Comparison of ENCODE assay signal across 1 cellular context in genomic region chr5:90741022-90741564, GRCh38.
TF ChIP-seq lines count a peak whose summit lies in the region.

No MANE protein-coding gene starts in this region.

TF ChIP-seq in K562, 482 proteins besides CTCF, POLR2A, EP300 and RAD21:
- TF ChIP-seq, protein P1, sequence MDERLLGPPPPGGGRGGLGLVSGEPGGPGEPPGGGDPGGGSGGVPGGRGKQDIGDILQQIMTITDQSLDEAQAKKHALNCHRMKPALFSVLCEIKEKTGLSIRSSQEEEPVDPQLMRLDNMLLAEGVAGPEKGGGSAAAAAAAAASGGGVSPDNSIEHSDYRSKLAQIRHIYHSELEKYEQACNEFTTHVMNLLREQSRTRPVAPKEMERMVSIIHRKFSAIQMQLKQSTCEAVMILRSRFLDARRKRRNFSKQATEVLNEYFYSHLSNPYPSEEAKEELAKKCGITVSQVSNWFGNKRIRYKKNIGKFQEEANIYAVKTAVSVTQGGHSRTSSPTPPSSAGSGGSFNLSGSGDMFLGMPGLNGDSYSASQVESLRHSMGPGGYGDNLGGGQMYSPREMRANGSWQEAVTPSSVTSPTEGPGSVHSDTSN (CRISPR knock-in tag; IDR thresholded peaks at IDR 0.05; ENCODE audit: low read depth): no peak
- TF ChIP-seq, protein P1 (tag; conservative IDR thresholded peaks at IDR 0.05; ENCODE audit: low read depth): peak; percentile 79
- TF ChIP-seq ADNP (tag; IDR thresholded peaks at IDR 0.05) (no peak), ATF3 (IDR thresholded peaks at IDR 0.05) (peak; percentile 55), ATF3 (CRISPR knock-in tag; conservative IDR thresholded peaks at IDR 0.05) (no peak), OTX1 (CRISPR knock-in tag; IDR thresholded peaks at IDR 0.05) (no peak), MEIS2 (IDR thresholded peaks at IDR 0.05; ENCODE audit: partially characterized antibody) (peak; percentile 86), ZEB2 (IDR thresholded peaks at IDR 0.05) (0 out of 2 replicates have a peak, but pooled peaks have one; percentile 10), CEBPG (CRISPR knock-in tag; IDR thresholded peaks at IDR 0.05) (no peak), CEBPG (tag; conservative IDR thresholded peaks at IDR 0.05 in 1 of 2, IDR thresholded peaks at IDR 0.05 in 1 of 2) (peak in 1 of 2 experiments; percentile 42; a peak in 1 of 4 replicates)
- TF ChIP-seq, protein P2, sequence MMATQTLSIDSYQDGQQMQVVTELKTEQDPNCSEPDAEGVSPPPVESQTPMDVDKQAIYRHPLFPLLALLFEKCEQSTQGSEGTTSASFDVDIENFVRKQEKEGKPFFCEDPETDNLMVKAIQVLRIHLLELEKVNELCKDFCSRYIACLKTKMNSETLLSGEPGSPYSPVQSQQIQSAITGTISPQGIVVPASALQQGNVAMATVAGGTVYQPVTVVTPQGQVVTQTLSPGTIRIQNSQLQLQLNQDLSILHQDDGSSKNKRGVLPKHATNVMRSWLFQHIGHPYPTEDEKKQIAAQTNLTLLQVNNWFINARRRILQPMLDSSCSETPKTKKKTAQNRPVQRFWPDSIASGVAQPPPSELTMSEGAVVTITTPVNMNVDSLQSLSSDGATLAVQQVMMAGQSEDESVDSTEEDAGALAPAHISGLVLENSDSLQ (IDR thresholded peaks at IDR 0.05): peak; percentile 70
